Comparison of ENCODE assay signal across 8 cellular contexts in genomic region chr19:49877020-49877878, GRCh38. TPM values are rescaled to one million over a fixed set of nuclear protein-coding genes. Genes with fewer than 3 reads are reported as not detected.
DNase-seq lines count a peak whose midpoint lies in the region; ATAC-seq, FAIRE-seq and TF ChIP-seq lines count a peak whose summit lies in the region.

Gene AKT1S1 (minus strand): TSS chr19:49877355. CDS start chr19:49873295, 4,060 bp downstream.
Gene TBC1D17 (plus strand): TSS chr19:49877702. CDS start chr19:49877724, 22 bp downstream.

- TF ChIP-seq POLR2A in GM19099 (IDR thresholded peaks at IDR 0.05; ENCODE audit: extremely low read depth, insufficient read length, low read depth) = peak; percentile 60

- FAIRE-seq in islet of Langerhans (lab: Jason Lieb, UNC) = peak; percentile 97

- ATAC-seq in HG03378 (IDR thresholded peaks at IDR 0.05; ENCODE audit: unreplicated experiment) = peak; percentile 68

- DNase-seq in AML-193 (lab: John Stamatoyannopoulos, UW) (peak; percentile 99), NCI-H460 (ENCODE audit: extremely low read depth, low read depth) (peak; percentile 99), cerebellar nuclear complex (lab: John Stamatoyannopoulos, UW) (peak; percentile 95 to 99)
- peak; percentile 94 for DNase-seq in activated CD4-positive, CD25-positive, alpha-beta regulatory T cell treated with anti-CD3 and anti-CD28 coated beads, Interleukin-2, amount 50 U/mL, for 72 hours
- DNase-seq in stimulated activated CD4-positive, alpha-beta T cell treated with anti-CD3 and anti-CD28 coated beads, Interleukin-12 subunit alpha, Interleukin-12 subunit beta, amount 100 ng/mL, for 4 hours = peak; percentile 95

RNA-seq across cellular contexts. Expression of gene AKT1S1, which starts in this region (rescaled TPM):
- 16.2 and 17.0 TPM in 2 replicates for total RNA-seq in NCI-H460 (2014; rRNA removed; shearing (Covaris generic))
- 8.5 and 9.5 TPM in 2 replicates for polyA plus RNA-seq in NCI-H460 (2014; cell fraction: nucleus; rRNA removed)

RNA-seq across cellular contexts. Expression of gene TBC1D17, which starts in this region (rescaled TPM):
- total RNA-seq in NCI-H460 (2014; rRNA removed; shearing (Covaris generic)) = 6.9 and 9.5 TPM in 2 replicates
- 7.9 and 11.2 TPM in 2 replicates for polyA plus RNA-seq in NCI-H460 (2014; cell fraction: nucleus; rRNA removed)

Comparison
In these comparisons a context has a peak if more than half of its experiments do, and no peak if none do; other contexts are left out.
1. Peak in every context shown above with its lines: DNase-seq and ATAC-seq.